ENCODE assay signal across 13 cellular contexts in genomic region chr4:15034071-15034764, GRCh38. TPM values are rescaled to one million over a fixed set of nuclear protein-coding genes. Genes with fewer than 3 reads are reported as not detected.
DNase-seq lines count a peak whose midpoint lies in the region; ATAC-seq, FAIRE-seq and TF ChIP-seq lines count a peak whose summit lies in the region.
"Had no signal": no experiment of that assay in that cellular context is flagged by ENCODE, and none has a peak within 500 bp of the region (broad histone marks: within the 10 kb centered on the region; RNA-seq: fewer than 3 reads in every experiment).

No MANE protein-coding gene starts in this region.

- H3K4me2 ChIP-seq in HepG2 (ENCODE audit: low read depth, low read length) = no peak overlapping the region

- CTCF ChIA-PET in HepG2 (lab: Yijun Ruan, JAX; ENCODE audit: low intra/inter-chr PET ratio, low total read pairs) = no interaction called here

- no peak for FAIRE-seq in HepG2 (lab: Jason Lieb, UNC)

- H3K4me3 ChIP-seq in right lobe of liver (no peak overlapping the region), HepG2 (replicated peaks in 1 of 3; ENCODE audit: insufficient read depth in 1 of 3, low read depth in 2 of 3, low read length in 3 of 3) (no peak overlapping the region), body of pancreas (no peak overlapping the region)

- no peaks in the 10 kb centered on the region for H4K20me1 ChIP-seq in HepG2 (ENCODE audit: insufficient read depth, low read length)

- no peak for TF ChIP-seq POLR2A in right lobe of liver (IDR thresholded peaks at IDR 0.05)
- no peak for TF ChIP-seq POLR2A in HepG2 (IDR thresholded peaks at IDR 0.05; ENCODE audit: insufficient read depth in 1 of 2, low read depth in 2 of 2, low read length in 2 of 2)
- no peak for TF ChIP-seq POLR2A in body of pancreas (IDR thresholded peaks at IDR 0.05)

- TF ChIP-seq CTCF in right lobe of liver (IDR thresholded peaks at IDR 0.05) (no peak), HepG2 (CRISPR knock-in tag; IDR thresholded peaks at IDR 0.05) (no peak), body of pancreas (IDR thresholded peaks at IDR 0.05) (no peak)

- no peaks in the 10 kb centered on the region for H3K79me2 ChIP-seq in HepG2 (ENCODE audit: insufficient read depth, low read length)

- POLR2A ChIA-PET in HepG2 (lab: Yijun Ruan, JAX) = no interaction called here

- ATAC-seq in right lobe of liver = peak; percentile 32 to 65 (median 38)
- no peak for ATAC-seq in HepG2
- ATAC-seq in body of pancreas = peak; percentile 30
- no peak for ATAC-seq in GM19463 (IDR thresholded peaks at IDR 0.05; ENCODE audit: unreplicated experiment)

- H3K9ac ChIP-seq in HepG2 (ENCODE audit: insufficient read depth, low read depth, low read length) = no peak overlapping the region

- in situ Hi-C loops in HepG2 (cut with HindIII; ENCODE audit: extremely low pct_ligation_motif_present, low pct_unique_long_range_greater_than_20kb) = no loop called here

- no peaks in the 10 kb centered on the region for H3K27me3 ChIP-seq in right lobe of liver
- no peaks in the 10 kb centered on the region for H3K27me3 ChIP-seq in HepG2 (ENCODE audit: control insufficient read depth in 1 of 2, insufficient read depth in 2 of 2, low read length in 2 of 2)
- no peaks in the 10 kb centered on the region for H3K27me3 ChIP-seq in body of pancreas

- TF ChIP-seq RAD21 in HepG2 (CRISPR knock-in tag; IDR thresholded peaks at IDR 0.05) = no peak

- peak overlapping the region in 2 of 3 donors; percentile 5 to 18 for H3K27ac ChIP-seq in right lobe of liver
- no peak overlapping the region for H3K27ac ChIP-seq in HepG2 (ENCODE audit: extremely low read length, insufficient read depth, low read length)
- no peak overlapping the region for H3K27ac ChIP-seq in body of pancreas

- H3K4me1 ChIP-seq in right lobe of liver = peaks cover 0 to 26% (median 1%) of the 10 kb centered on the region in 4 donors
- no peaks in the 10 kb centered on the region; the same call in 1 of the 2 replicates for H3K4me1 ChIP-seq in HepG2 (ENCODE audit: insufficient read depth, low read length)
- peaks cover 33% of the 10 kb centered on the region for H3K4me1 ChIP-seq in body of pancreas

- intact Hi-C loops in right lobe of liver (cut with DNase I) (no loop called here), HepG2 (cut with micrococcal nuclease; ENCODE audit: unreplicated experiment) (no loop called here), body of pancreas (cut with DNase I) (no loop called here)

- no peak overlapping the region for H2AFZ ChIP-seq in HepG2 (ENCODE audit: low read length)

- BruUV-seq in HepG2 (replicated peaks; lab: Mats Ljungman, UMichigan) = no TSS peak

- TF ChIP-seq EP300 in HepG2 (IDR thresholded peaks at IDR 0.05; ENCODE audit: low read depth in 2 of 2, low read length in 2 of 2) (no peak), HepG2 (CRISPR knock-in tag; IDR thresholded peaks at IDR 0.05; ENCODE audit: borderline replicate concordance) (no peak)

- no peak for DNase-seq in right lobe of liver
- no peak for DNase-seq in HepG2 (ENCODE audit: low spot score)
- no peak for DNase-seq in body of pancreas
- DNase-seq in kidney tubule cell (ENCODE audit: low spot score) = peak; percentile 63
- no peak for DNase-seq in NCI-H1417 treated with DMSO at 0.1 percent for 48 hours (lab: John Stamatoyannopoulos, UW)
- no peak for DNase-seq in NCI-H1436 treated with DMSO at 0.1 percent for 48 hours (lab: John Stamatoyannopoulos, UW)
- no peak for DNase-seq in Ammon's horn (ENCODE audit: low spot score)
- DNase-seq: activated B cell treated with CpG ODN at 0.5 μM for 24 hours; activated effector memory CD4-positive, alpha-beta T cell treated with Interleukin-2 at 50 U/mL for 16 hours; effector CD4-positive, alpha-beta T cell; HCEC 1CT; NCI-H446 had no signal

- no peaks in the 10 kb centered on the region for H3K9me3 ChIP-seq in right lobe of liver
- no peaks in the 10 kb centered on the region for H3K9me3 ChIP-seq in HepG2 (ENCODE audit: low read length)
- H3K9me3 ChIP-seq in body of pancreas = no peaks in the 10 kb centered on the region

- WGBS in right lobe of liver (ENCODE audit: insufficient coverage, low coverage, low lambda C conversion rate, missing lambda C conversion rate) = 75% methylated on average over 6 of the region's 6 CpGs
- WGBS in HepG2 (ENCODE audit: low lambda C conversion rate) = 98% methylated on average over 6 of the region's 6 CpGs
- 82 to 86% methylated on average over 6 of the region's 6 CpGs for WGBS in body of pancreas, 2 donors

- H3K36me3 ChIP-seq in right lobe of liver = peaks cover 0 to 15% (median 0%) of the 10 kb centered on the region in 4 donors
- H3K36me3 ChIP-seq in HepG2 (replicated peaks in 1 of 2; ENCODE audit: control insufficient read depth in 1 of 2, insufficient read depth in 2 of 2, low read length in 2 of 2) = peaks cover 0 to 8% of the 10 kb centered on the region in 2 experiments; a peak in 1 of 5 replicates
- H3K36me3 ChIP-seq in body of pancreas (replicated peaks in 1 of 2; ENCODE audit: insufficient read depth in 1 of 2, low read depth in 2 of 2) = peaks cover 0 to 6% of the 10 kb centered on the region in 2 donors

TF ChIP-seq in HepG2, 621 proteins besides CTCF, POLR2A, EP300 and RAD21 (continues in another document):
- TF ChIP-seq ZNF552 (CRISPR knock-in tag; IDR thresholded peaks at IDR 0.05; ENCODE audit: borderline replicate concordance) = no peak
- no peak for TF ChIP-seq MIER3 (CRISPR knock-in tag; IDR thresholded peaks at IDR 0.05; ENCODE audit: borderline replicate concordance)
- TF ChIP-seq NFE2 (CRISPR knock-in tag; IDR thresholded peaks at IDR 0.05) = no peak
- TF ChIP-seq CCAR2 (optimal IDR thresholded peaks at IDR 0.05; ENCODE audit: low read depth, low read length) = no peak
- no peak for TF ChIP-seq ZNF629 (CRISPR knock-in tag; conservative IDR thresholded peaks at IDR 0.05)
- no peak for TF ChIP-seq ZBTB37 (CRISPR knock-in tag; IDR thresholded peaks at IDR 0.05)
- TF ChIP-seq ZBTB25 (CRISPR knock-in tag; IDR thresholded peaks at IDR 0.05) = no peak

RNA-seq across cellular contexts. Expression of gene CPEB2, which starts 31.9 kb away (rescaled TPM):
- total RNA-seq in right lobe of liver (10 to 100 TPM in 4 of 6 experiments, 1 to 10 TPM in 2; 9.1 to 16.3 (median 12.9) TPM), HepG2 (2016; rRNA removed; fragmentation: Illumina TruSeq; extraction: Trizol) (2.5 and 3.7 TPM in 2 replicates), body of pancreas (1 to 10 TPM; 6.6 to 8.0 TPM)
- 0.71 and 0.79 TPM in 2 replicates for total RNA-seq in HepG2 (2016; cell fraction: cytosol; rRNA removed; fragmentation: Illumina TruSeq; extraction: Trizol; ENCODE audit: low read depth)
- total RNA-seq in HepG2 (2016; cell fraction: insoluble cytoplasmic fraction; rRNA removed; fragmentation: Illumina TruSeq; extraction: Trizol) = 1.9 and 3.2 TPM in 2 replicates
- total RNA-seq in HepG2 (2016; cell fraction: membrane; rRNA removed; fragmentation: Illumina TruSeq; extraction: Trizol) = 1.7 and 3.0 TPM in 2 replicates
- total RNA-seq in HepG2 (2016; cell fraction: nucleus; rRNA removed; fragmentation: Illumina TruSeq; extraction: Trizol) = 6.3 and 8.0 TPM in 2 replicates
- 1.7 and 2.0 TPM in 2 replicates for polyA plus RNA-seq in HepG2 (2011; rRNA removed)
- polyA plus RNA-seq in HepG2 (2011; cell fraction: cytosol; rRNA removed) = 0.62 and 1.2 TPM in 2 replicates
- 2.9 and 3.1 TPM in 2 replicates for polyA plus RNA-seq in HepG2 (2011; cell fraction: nucleus; rRNA removed)
- 2.4 and 3.2 TPM in 2 replicates for polyA plus RNA-seq in HepG2 (2012)
- polyA plus RNA-seq in HepG2 (2016; cell fraction: cytosol; fragmentation: Illumina TruSeq; extraction: Trizol; ENCODE audit: low read depth) = 0.11 and 0.24 TPM in 2 replicates
- 3.4 and 3.9 TPM in 2 replicates for polyA plus RNA-seq in HepG2 (2016; cell fraction: insoluble cytoplasmic fraction; fragmentation: Illumina TruSeq; extraction: Trizol; ENCODE audit: low read depth)
- polyA plus RNA-seq in HepG2 (2016; cell fraction: membrane; fragmentation: Illumina TruSeq; extraction: Trizol; ENCODE audit: low read depth) = 0.50 and 0.65 TPM in 2 replicates
- 5.9 and 6.9 TPM in 2 replicates for polyA plus RNA-seq in HepG2 (2016; cell fraction: nucleus; fragmentation: Illumina TruSeq; extraction: Trizol; ENCODE audit: insufficient read depth, low read depth)
- 1.7 and 3.5 TPM in 2 replicates for polyA minus RNA-seq in HepG2 (2011; rRNA and poly(A)+ RNA removed; ENCODE audit: low replicate concordance)
- polyA minus RNA-seq in HepG2 (2011; cell fraction: cytosol; rRNA and poly(A)+ RNA removed) = 2.7 and 6.6 TPM in 2 replicates
- polyA minus RNA-seq in HepG2 (2011; cell fraction: nucleus; rRNA and poly(A)+ RNA removed) = 9.8 and 12.8 TPM in 2 replicates

Comparison
In these comparisons a context has a peak if more than half of its experiments do, and no peak if none do; other contexts are left out.
1. ATAC-seq: peak in right lobe of liver (4 of 4) and body of pancreas (single experiment); none in HepG2 (single experiment) and GM19463 (single experiment).
2. H3K27ac ChIP-seq: peak in right lobe of liver (2 of 3); none in HepG2 (single experiment) and body of pancreas (0 of 4).